Comparison of ENCODE assay signal across 1 cellular context in the genomic region with DNA sequence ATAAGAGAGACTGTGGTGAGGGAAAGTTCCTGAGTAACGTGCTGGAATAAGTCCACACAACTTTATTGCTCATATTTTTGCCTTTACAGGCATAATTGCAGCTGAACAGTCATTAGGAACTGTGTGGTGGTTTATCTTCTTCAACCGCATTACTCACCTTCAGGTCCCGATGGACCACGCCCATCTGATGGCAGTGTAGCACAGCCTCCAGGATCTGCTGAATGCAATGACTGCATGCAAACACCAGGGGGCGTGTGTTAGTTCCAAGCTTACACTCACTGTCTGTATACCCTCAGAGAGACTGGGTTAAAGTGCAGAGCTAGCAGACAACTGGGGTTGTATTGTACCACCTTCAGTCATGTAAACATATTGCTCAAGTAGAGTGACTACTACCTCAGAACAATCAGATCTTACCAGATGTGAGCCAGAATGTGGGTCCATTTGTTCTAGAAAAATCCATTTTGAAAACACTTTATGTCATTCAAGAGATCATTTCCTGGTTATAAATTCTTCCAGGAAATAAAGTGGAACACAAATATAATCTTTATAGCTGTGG.
A peak's percentile ranks its signal among the peaks of the same experiment; 100 is the strongest.
TF ChIP-seq lines count a peak whose summit lies in the region.

No MANE protein-coding gene starts in this region.

TF ChIP-seq in HepG2, 621 proteins besides CTCF, POLR2A, EP300 and RAD21 (continued from another document):
- TF ChIP-seq HDAC1 (CRISPR knock-in tag; IDR thresholded peaks at IDR 0.05) (peak; percentile 21; the same call in 1 of the 2 replicates), ZSCAN30 (CRISPR knock-in tag; IDR thresholded peaks at IDR 0.05) (no peak), KDM6A (CRISPR knock-in tag; IDR thresholded peaks at IDR 0.05; ENCODE audit: low read depth) (0 out of 2 replicates have a peak, but pooled peaks have one; percentile 47), ZNF710 (CRISPR knock-in tag; IDR thresholded peaks at IDR 0.05; ENCODE audit: borderline replicate concordance) (peak; percentile 55; the same call in 1 of the 2 replicates), BCL6 (CRISPR knock-in tag; IDR thresholded peaks at IDR 0.05) (peak; percentile 84), SRSF1 (optimal IDR thresholded peaks at IDR 0.05; ENCODE audit: low read depth, low read length) (no peak), ZNF839 (CRISPR knock-in tag; IDR thresholded peaks at IDR 0.05; ENCODE audit: borderline replicate concordance) (no peak), ZNF749 (CRISPR knock-in tag; IDR thresholded peaks at IDR 0.05; ENCODE audit: borderline replicate concordance) (peak; percentile 33; the same call in 1 of the 2 replicates), ZNF101 (CRISPR knock-in tag; IDR thresholded peaks at IDR 0.05; ENCODE audit: borderline replicate concordance, low read depth) (no peak), ZNF557 (CRISPR knock-in tag; IDR thresholded peaks at IDR 0.05) (no peak), ZNF672 (CRISPR knock-in tag; IDR thresholded peaks at IDR 0.05) (no peak), ZBTB42 (CRISPR knock-in tag; IDR thresholded peaks at IDR 0.05) (0 out of 2 replicates have a peak, but pooled peaks have one; percentile 54), USF2 (IDR thresholded peaks at IDR 0.05; ENCODE audit: low read depth, low read length) (no peak), USF2 (CRISPR knock-in tag; IDR thresholded peaks at IDR 0.05; ENCODE audit: borderline replicate concordance) (no peak), GLI4 (CRISPR knock-in tag; IDR thresholded peaks at IDR 0.05; ENCODE audit: borderline replicate concordance) (no peak), ZKSCAN5 (CRISPR knock-in tag; IDR thresholded peaks at IDR 0.05) (no peak), SALL1 (CRISPR knock-in tag; IDR thresholded peaks at IDR 0.05) (peak; percentile 93), SKI (IDR thresholded peaks at IDR 0.05; ENCODE audit: partially characterized antibody) (peak; percentile 96), ZNF282 (IDR thresholded peaks at IDR 0.05; ENCODE audit: partially characterized antibody) (no peak), ZNF724P (CRISPR knock-in tag; IDR thresholded peaks at IDR 0.05; ENCODE audit: borderline replicate concordance) (no peak), AGO2 (optimal IDR thresholded peaks at IDR 0.05; ENCODE audit: low read depth, low read length) (no peak), HNF1B (CRISPR knock-in tag; IDR thresholded peaks at IDR 0.05) (peak; percentile 77; the same call in 1 of the 2 replicates)
- TF ChIP-seq, protein P1, sequence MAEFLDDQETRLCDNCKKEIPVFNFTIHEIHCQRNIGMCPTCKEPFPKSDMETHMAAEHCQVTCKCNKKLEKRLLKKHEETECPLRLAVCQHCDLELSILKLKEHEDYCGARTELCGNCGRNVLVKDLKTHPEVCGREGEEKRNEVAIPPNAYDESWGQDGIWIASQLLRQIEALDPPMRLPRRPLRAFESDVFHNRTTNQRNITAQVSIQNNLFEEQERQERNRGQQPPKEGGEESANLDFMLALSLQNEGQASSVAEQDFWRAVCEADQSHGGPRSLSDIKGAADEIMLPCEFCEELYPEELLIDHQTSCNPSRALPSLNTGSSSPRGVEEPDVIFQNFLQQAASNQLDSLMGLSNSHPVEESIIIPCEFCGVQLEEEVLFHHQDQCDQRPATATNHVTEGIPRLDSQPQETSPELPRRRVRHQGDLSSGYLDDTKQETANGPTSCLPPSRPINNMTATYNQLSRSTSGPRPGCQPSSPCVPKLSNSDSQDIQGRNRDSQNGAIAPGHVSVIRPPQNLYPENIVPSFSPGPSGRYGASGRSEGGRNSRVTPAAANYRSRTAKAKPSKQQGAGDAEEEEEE (CRISPR knock-in tag; IDR thresholded peaks at IDR 0.05; ENCODE audit: borderline replicate concordance) = no peak
- TF ChIP-seq, protein P2, sequence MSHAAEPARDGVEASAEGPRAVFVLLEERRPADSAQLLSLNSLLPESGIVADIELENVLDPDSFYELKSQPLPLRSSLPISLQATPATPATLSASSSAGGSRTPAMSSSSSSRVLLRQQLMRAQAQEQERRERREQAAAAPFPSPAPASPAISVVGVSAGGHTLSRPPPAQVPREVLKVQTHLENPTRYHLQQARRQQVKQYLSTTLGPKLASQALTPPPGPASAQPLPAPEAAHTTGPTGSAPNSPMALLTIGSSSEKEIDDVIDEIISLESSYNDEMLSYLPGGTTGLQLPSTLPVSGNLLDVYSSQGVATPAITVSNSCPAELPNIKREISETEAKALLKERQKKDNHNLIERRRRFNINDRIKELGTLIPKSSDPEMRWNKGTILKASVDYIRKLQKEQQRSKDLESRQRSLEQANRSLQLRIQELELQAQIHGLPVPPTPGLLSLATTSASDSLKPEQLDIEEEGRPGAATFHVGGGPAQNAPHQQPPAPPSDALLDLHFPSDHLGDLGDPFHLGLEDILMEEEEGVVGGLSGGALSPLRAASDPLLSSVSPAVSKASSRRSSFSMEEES (CRISPR knock-in tag; IDR thresholded peaks at IDR 0.05) = peak; percentile 42; the same call in 1 of the 2 replicates
TF ChIP-seq in HepG2: peak in this region for 165.
